Comparison of ENCODE assay signal across 8 cellular contexts in genomic region chr20:45823949-45824835, GRCh38. TPM values are rescaled to one million over a fixed set of nuclear protein-coding genes. Genes with fewer than 3 reads are reported as not detected.
DNase-seq lines count a peak whose midpoint lies in the region; ATAC-seq and TF ChIP-seq lines count a peak whose summit lies in the region.

No MANE protein-coding gene starts in this region.

- peak; percentile 69 to 87 for ATAC-seq in activated naive CD4-positive, alpha-beta T cell treated with anti-CD3 and anti-CD28 coated beads, Interleukin-2, amount 50 U/mL, for 72 hours
- peak; percentile 58 to 61 for ATAC-seq in right cardiac atrium
- no peak for ATAC-seq in GM19455 (IDR thresholded peaks at IDR 0.05; ENCODE audit: unreplicated experiment)

- no peaks in the 10 kb centered on the region for H3K36me3 ChIP-seq in OCI-LY7 (ENCODE audit: insufficient read depth, low read length)
- no peaks in the 10 kb centered on the region for H3K36me3 ChIP-seq in smooth muscle cell (ENCODE audit: low read depth)

- H3K4me2 ChIP-seq in OCI-LY7 (ENCODE audit: low read length) (no peak overlapping the region), smooth muscle cell (no peak overlapping the region)

- H3K9me3 ChIP-seq in OCI-LY7 (ENCODE audit: low read length) (no peaks in the 10 kb centered on the region), right cardiac atrium (ENCODE audit: control insufficient read depth, low read length) (no peaks in the 10 kb centered on the region), smooth muscle cell (replicated peaks; ENCODE audit: low read depth) (no peaks in the 10 kb centered on the region)

- peak overlapping the region; percentile 23 for H3K4me3 ChIP-seq in GM12864 (ENCODE audit: low read depth, low read length)
- H3K4me3 ChIP-seq in OCI-LY7 (ENCODE audit: low read depth, low read length, poor library complexity, severe bottlenecking), result no peak overlapping the region
- no peak overlapping the region for H3K4me3 ChIP-seq in right cardiac atrium (ENCODE audit: low read length)
- no peak overlapping the region for H3K4me3 ChIP-seq in smooth muscle cell

- no peak overlapping the region for H3K9ac ChIP-seq in smooth muscle cell (ENCODE audit: low read depth)

- no peaks in the 10 kb centered on the region for H3K79me2 ChIP-seq in OCI-LY7 (ENCODE audit: insufficient read depth, low read depth, low read length)
- no peaks in the 10 kb centered on the region for H3K79me2 ChIP-seq in smooth muscle cell (ENCODE audit: low read depth)

- CTCF ChIA-PET in OCI-LY7 (lab: Charles Lee; ENCODE audit: unreplicated experiment), result no interaction called here

- 18% methylated on average over 57 of the region's 57 CpGs for whole genome bisulfite sequencing in right cardiac atrium
- 36% methylated on average over 54 of the region's 57 CpGs for WGBS in smooth muscle cell (ENCODE audit: low lambda C conversion rate)

- H3K9me3 Mint-ChIP-seq in activated naive CD4-positive, alpha-beta T cell treated with anti-CD3 and anti-CD28 coated beads, Interleukin-2, amount 50 U/mL, for 72 hours, result no peaks in the 10 kb centered on the region

- no peaks in the 10 kb centered on the region for H3F3A ChIP-seq in smooth muscle cell (ENCODE audit: low read depth)

- intact Hi-C loops in OCI-LY7 (cut with micrococcal nuclease; ENCODE audit: unreplicated experiment) (loop anchor here (1.0 kb wide), 1 partner anchor 139 kb away; no protein-coding TSS in a partner anchor), right cardiac atrium (cut with DNase I) (loop anchor here in 1 of 4 donors (10.0 kb wide), 1 partner anchor 141 kb away; no protein-coding TSS in a partner anchor)

- H3K27ac ChIP-seq in OCI-LY7 (ENCODE audit: low read depth, low read length, poor library complexity, severe bottlenecking) (no peak overlapping the region), right cardiac atrium (ENCODE audit: low read length) (no peak overlapping the region), smooth muscle cell (ENCODE audit: low read depth) (no peak overlapping the region)

- DNase-seq in GM12864 (ENCODE audit: low read depth), result no peak
- peak; percentile 59 for DNase-seq in OCI-LY7 (ENCODE audit: low spot score)
- peak in 1 of 2 donors; percentile 52 for DNase-seq in activated naive CD4-positive, alpha-beta T cell treated with anti-CD3 and anti-CD28 coated beads, Interleukin-2, amount 50 U/mL, for 72 hours (ENCODE audit: low spot score in 2 of 2)
- peak; percentile 39 to 79 (median 77) for DNase-seq in right cardiac atrium
- no peak for DNase-seq in smooth muscle cell (lab: John Stamatoyannopoulos, UW; ENCODE audit: unreplicated experiment)
- DNase-seq in NK-92 treated with Interleukin-12 subunit alpha and Interleukin-12 subunit beta, amount 100 ng/mL, for 24 hours (lab: John Stamatoyannopoulos, UW), result no peak
- no peak for DNase-seq in cortex of kidney (lab: John Stamatoyannopoulos, UW)

- no TSS peak for BruUV-seq in OCI-LY7 (replicated peaks; lab: Mats Ljungman, UMichigan)

- H3K4me1 ChIP-seq in OCI-LY7 (ENCODE audit: insufficient read depth, low read length, poor library complexity, severe bottlenecking), result no peaks in the 10 kb centered on the region
- peaks cover 10% of the 10 kb centered on the region for H3K4me1 ChIP-seq in right cardiac atrium (ENCODE audit: control insufficient read depth, insufficient read depth, low read length)
- H3K4me1 ChIP-seq in smooth muscle cell (ENCODE audit: low read depth), result peaks cover 14% of the 10 kb centered on the region

- H2AFZ ChIP-seq in OCI-LY7 (ENCODE audit: low read length) (no peak overlapping the region), smooth muscle cell (ENCODE audit: low read depth) (no peak overlapping the region)

- POLR2A ChIA-PET in OCI-LY7 (lab: Charles Lee), result interaction anchor here (0.6 kb wide), 1 partner anchor 28 kb away, joined by 3 read pairs; no protein-coding TSS in a partner anchor

- H3K27me3 ChIP-seq in right cardiac atrium (ENCODE audit: control insufficient read depth, insufficient read depth) (no peaks in the 10 kb centered on the region), smooth muscle cell (ENCODE audit: low read depth) (peaks cover 6% of the 10 kb centered on the region)

- H4K20me1 ChIP-seq in OCI-LY7 (ENCODE audit: insufficient read depth, low read length) (no peaks in the 10 kb centered on the region), smooth muscle cell (ENCODE audit: low read depth) (no peaks in the 10 kb centered on the region)

- H3K36me3 Mint-ChIP-seq in activated naive CD4-positive, alpha-beta T cell treated with anti-CD3 and anti-CD28 coated beads, Interleukin-2, amount 50 U/mL, for 72 hours, result peaks cover 0 to 9% of the 10 kb centered on the region in 2 donors

- H3K9me2 ChIP-seq in OCI-LY7 (ENCODE audit: insufficient read depth, low read length), result no peaks in the 10 kb centered on the region

- peak; percentile 54 for TF ChIP-seq CTCF in GM12864 (IDR thresholded peaks at IDR 0.05; ENCODE audit: low read depth, low read length, missing control alignments)
- peak; percentile 64 for TF ChIP-seq CTCF in OCI-LY7 (conservative IDR thresholded peaks at IDR 0.05; ENCODE audit: low read length)
- peak; percentile 21 for TF ChIP-seq CTCF in smooth muscle cell (IDR thresholded peaks at IDR 0.05; ENCODE audit: borderline replicate concordance, insufficient read depth, poor library complexity, severe bottlenecking)

- peak overlapping the region; percentile 8 to 56 for H3K27ac Mint-ChIP-seq in activated naive CD4-positive, alpha-beta T cell treated with anti-CD3 and anti-CD28 coated beads, Interleukin-2, amount 50 U/mL, for 72 hours

RNA-seq across cellular contexts. Expression of gene TNNC2, which starts 2.9 kb away (rescaled TPM):
- total RNA-seq in OCI-LY7 (2014; rRNA removed; shearing (Covaris generic)), result not detected in 2 replicates
- total RNA-seq in OCI-LY7 (2022) (not detected in 2 replicates), right cardiac atrium (under 1 TPM in 1 of 4 donors, not detected in 3; 0.46 TPM), smooth muscle cell (1.7 TPM in 1 of 2 replicates, not detected in the other)
- total RNA-seq in activated naive CD4-positive, alpha-beta T cell treated with anti-CD3 and anti-CD28 coated beads, Interleukin-2, amount 50 U/mL, for 72 hours, result not detected
- polyA plus RNA-seq in right cardiac atrium (0.77 TPM), smooth muscle cell (0.78 and 1.2 TPM in 2 replicates)

RNA-seq across cellular contexts. Expression of gene SNX21, which starts 9.4 kb away (rescaled TPM):
- total RNA-seq in OCI-LY7 (2014; rRNA removed; shearing (Covaris generic)), result 0.49 and 0.79 TPM in 2 replicates
- total RNA-seq in OCI-LY7 (2022) (0.49 and 1.1 TPM in 2 replicates), right cardiac atrium (10 to 100 TPM; 25.8 to 30.7 (median 28.7) TPM), smooth muscle cell (10.9 and 14.7 TPM in 2 replicates)
- total RNA-seq in activated naive CD4-positive, alpha-beta T cell treated with anti-CD3 and anti-CD28 coated beads, Interleukin-2, amount 50 U/mL, for 72 hours, result 1 to 10 TPM; 2.1 to 2.5 TPM
- polyA plus RNA-seq in right cardiac atrium (23.5 TPM), smooth muscle cell (14.4 and 17.8 TPM in 2 replicates)

RNA-seq across cellular contexts. Expression of gene UBE2C, which starts 11.7 kb away (rescaled TPM):
- 225 and 269 TPM in 2 replicates for total RNA-seq in OCI-LY7 (2014; rRNA removed; shearing (Covaris generic))
- total RNA-seq in OCI-LY7 (2022) (222 and 255 TPM in 2 replicates), right cardiac atrium (1 to 10 TPM in 2 of 4 donors, under 1 TPM in 1, not detected in 1; 0.85 to 2.1 (median 1.7) TPM), smooth muscle cell (25.8 and 35.1 TPM in 2 replicates)
- total RNA-seq in activated naive CD4-positive, alpha-beta T cell treated with anti-CD3 and anti-CD28 coated beads, Interleukin-2, amount 50 U/mL, for 72 hours, result 100 to 1,000 TPM; 200 to 371 TPM
- polyA plus RNA-seq in right cardiac atrium (0.25 TPM), smooth muscle cell (61.2 and 66.5 TPM in 2 replicates)

RNA-seq across cellular contexts. Expression of gene DNTTIP1, which starts 32.4 kb away (rescaled TPM):
- 25.8 and 30.5 TPM in 2 replicates for total RNA-seq in OCI-LY7 (2014; rRNA removed; shearing (Covaris generic))
- total RNA-seq in OCI-LY7 (2022) (38.7 and 38.8 TPM in 2 replicates), right cardiac atrium (10 to 100 TPM; 15.3 to 20.4 (median 17.5) TPM), smooth muscle cell (15.3 and 19.4 TPM in 2 replicates)
- 10 to 100 TPM; 23.2 to 24.4 TPM for total RNA-seq in activated naive CD4-positive, alpha-beta T cell treated with anti-CD3 and anti-CD28 coated beads, Interleukin-2, amount 50 U/mL, for 72 hours
- polyA plus RNA-seq in right cardiac atrium (23.6 TPM), smooth muscle cell (52.6 and 55.4 TPM in 2 replicates)

RNA-seq across cellular contexts. Expression of gene WFDC3, which starts 32.5 kb away (rescaled TPM):
- total RNA-seq in OCI-LY7 (2014; rRNA removed; shearing (Covaris generic)), result not detected in 2 replicates
- total RNA-seq in OCI-LY7 (2022) (not detected in 2 replicates), right cardiac atrium (1 to 10 TPM in 1 of 4 donors, under 1 TPM in 1, not detected in 2; 0.57 to 1.4 TPM), smooth muscle cell (not detected in 2 replicates)
- under 1 TPM; 0.31 to 0.34 TPM for total RNA-seq in activated naive CD4-positive, alpha-beta T cell treated with anti-CD3 and anti-CD28 coated beads, Interleukin-2, amount 50 U/mL, for 72 hours
- polyA plus RNA-seq in right cardiac atrium (1.2 TPM), smooth muscle cell (0.64 TPM in 1 of 2 replicates, not detected in the other)

Comparison
In these comparisons a context has a peak if more than half of its experiments do, and no peak if none do; other contexts are left out.
1. DNase-seq: peak in OCI-LY7 (single experiment) and right cardiac atrium (3 of 3); none in GM12864 (single experiment), smooth muscle cell (single experiment), NK-92 treated with Interleukin-12 subunit alpha and Interleukin-12 subunit beta, amount 100 ng/mL, for 24 hours (single experiment) and cortex of kidney (single experiment).
2. Peak in every context shown above with its lines, with median percentiles within 50 percentile points of each other: CTCF ChIP-seq.